ENCODE assay signal across 8 cellular contexts in genomic region chr17:4710693-4711634, GRCh38. TPM values are rescaled to one million over a fixed set of nuclear protein-coding genes. Genes with fewer than 3 reads are reported as not detected.
A peak's percentile ranks its signal among the peaks of the same experiment; 100 is the strongest.
DNase-seq lines count a peak whose midpoint lies in the region; ATAC-seq and TF ChIP-seq lines count a peak whose summit lies in the region.

No MANE protein-coding gene starts in this region.

- WGBS in thymus, result 2% methylated on average over 57 of the region's 57 CpGs

- ATAC-seq in HG03354 (IDR thresholded peaks at IDR 0.05; ENCODE audit: poor library complexity, severe bottlenecking, unreplicated experiment), result no peak

- H3K27ac ChIP-seq in HL-60 (replicated peaks), result peak overlapping the region; percentile 86
- H3K27ac ChIP-seq in duodenal mucosa (ENCODE audit: low read depth, low read length), result peak overlapping the region; percentile 79
- H3K27ac ChIP-seq in thymus (ENCODE audit: low read depth), result peak overlapping the region; percentile 94

- H3K36me3 ChIP-seq in duodenal mucosa (ENCODE audit: control insufficient read depth in 1 of 2, insufficient read depth in 2 of 2, low read length in 2 of 2) (peaks cover 0 to 8% of the 10 kb centered on the region in 2 donors), mucosa of stomach (ENCODE audit: control insufficient read depth, insufficient read depth, low read length) (no peaks in the 10 kb centered on the region), thymus (ENCODE audit: control insufficient read depth, insufficient read depth) (peaks cover 1% of the 10 kb centered on the region)

- no peak for TF ChIP-seq CTCF in HL-60 (IDR thresholded peaks at IDR 0.05; ENCODE audit: insufficient read depth, low read length)

- H3K9ac ChIP-seq in duodenal mucosa (ENCODE audit: low read depth in 1 of 2, low read length in 2 of 2) (peak overlapping the region; percentile 82 to 83), mucosa of stomach (ENCODE audit: low read length) (peak overlapping the region; percentile 71)

- H3K4me3 ChIP-seq in HL-60 (replicated peaks; ENCODE audit: insufficient read depth, low read length) (peak overlapping the region; percentile 76), duodenal mucosa (ENCODE audit: low read depth in 1 of 2, low read length in 2 of 2) (peak overlapping the region; percentile 73 to 79), mucosa of stomach (ENCODE audit: low read length) (peak overlapping the region; percentile 41), thymus (ENCODE audit: low read length) (peak overlapping the region; percentile 85)

- H3K4me1 ChIP-seq in duodenal mucosa (ENCODE audit: control insufficient read depth in 1 of 2, insufficient read depth in 2 of 2, low read length in 2 of 2) (peaks cover 30 to 48% of the 10 kb centered on the region in 2 donors), mucosa of stomach (ENCODE audit: control insufficient read depth, insufficient read depth, low read length) (peaks cover 28% of the 10 kb centered on the region), thymus (ENCODE audit: control insufficient read depth, insufficient read depth, low read length) (peaks cover 29% of the 10 kb centered on the region)

- H3K27me3 ChIP-seq in HL-60 (ENCODE audit: insufficient read depth, poor library complexity, severe bottlenecking), result no peaks in the 10 kb centered on the region
- no peaks in the 10 kb centered on the region for H3K27me3 ChIP-seq in duodenal mucosa (ENCODE audit: control insufficient read depth in 1 of 2, insufficient read depth in 2 of 2, low read length in 2 of 2)
- H3K27me3 ChIP-seq in mucosa of stomach (ENCODE audit: control insufficient read depth, insufficient read depth, low read length), result no peaks in the 10 kb centered on the region
- H3K27me3 ChIP-seq in thymus (ENCODE audit: control insufficient read depth, insufficient read depth), result no peaks in the 10 kb centered on the region

- peak; percentile 24 for DNase-seq in EL
- peak in 1 of 2 experiments; percentile 64 for DNase-seq in HL-60 (ENCODE audit: low read depth in 1 of 2, low spot score in 1 of 2)
- peak; percentile 29 to 31 for DNase-seq in activated CD4-positive, alpha-beta T cell treated with anti-CD3 and anti-CD28 coated beads for 24 hours (ENCODE audit: low read depth in 2 of 2)
- DNase-seq in DMS153 treated with DMSO at 0.1 percent for 48 hours (lab: John Stamatoyannopoulos, UW; ENCODE audit: unreplicated experiment), result no peak

- no peaks in the 10 kb centered on the region for H3K9me3 ChIP-seq in duodenal mucosa (ENCODE audit: control insufficient read depth in 1 of 2, low read length in 2 of 2)
- no peaks in the 10 kb centered on the region for H3K9me3 ChIP-seq in mucosa of stomach (ENCODE audit: control insufficient read depth, low read length)
- no peaks in the 10 kb centered on the region for H3K9me3 ChIP-seq in thymus (ENCODE audit: control insufficient read depth)

RNA-seq across cellular contexts. Expression of gene ARRB2, which starts 0.5 kb away (rescaled TPM):
- polyA plus RNA-seq in thymus, result 91.2 TPM

RNA-seq across cellular contexts. Expression of gene PELP1, which starts 7.0 kb away (rescaled TPM):
- 26.9 TPM for polyA plus RNA-seq in thymus

RNA-seq across cellular contexts. Expression of gene MED11, which starts 20.3 kb away (rescaled TPM):
- polyA plus RNA-seq in thymus, result 40.3 TPM

RNA-seq across cellular contexts. Expression of gene ZMYND15, which starts 28.7 kb away (rescaled TPM):
- polyA plus RNA-seq in thymus, result 3.8 TPM

RNA-seq across cellular contexts. Expression of gene CXCL16, which starts 28.8 kb away (rescaled TPM):
- polyA plus RNA-seq in thymus, result 32.9 TPM
